In the genomic region with DNA sequence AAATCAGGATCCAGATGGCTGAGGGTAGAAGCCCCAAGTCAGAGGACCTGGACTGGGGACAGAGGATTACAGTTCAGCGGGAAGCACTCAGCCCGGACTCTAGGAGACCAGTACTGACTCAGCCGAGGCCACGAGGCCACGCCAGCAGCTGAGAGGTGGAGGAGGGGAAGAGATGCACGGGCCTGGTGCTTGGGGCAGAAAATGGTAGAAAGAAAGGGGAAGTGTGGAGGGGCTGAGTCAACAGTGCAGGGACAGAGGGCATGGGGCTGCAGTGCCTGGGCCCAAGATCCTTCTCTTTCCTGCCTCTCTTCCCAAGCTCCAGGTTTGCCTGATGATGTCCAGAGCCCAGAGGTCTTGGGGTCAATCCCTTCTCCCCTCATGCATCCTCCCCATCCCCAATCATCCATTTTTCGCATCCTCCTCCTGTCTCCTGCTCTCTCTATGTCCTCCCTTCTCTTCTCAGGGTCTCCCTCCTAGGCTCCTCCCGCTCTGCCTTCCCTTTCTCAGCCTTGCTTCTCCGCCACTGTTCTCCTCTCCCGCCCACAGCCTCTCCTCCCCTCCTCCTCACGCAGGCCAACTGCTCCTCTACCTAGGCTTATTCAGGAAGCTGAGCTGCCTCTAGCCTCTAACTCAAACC, we compare ENCODE assay signal across 8 cellular contexts. TPM values are rescaled to one million over a fixed set of nuclear protein-coding genes. Genes with fewer than 3 reads are reported as not detected.
A peak's percentile ranks its signal among the peaks of the same experiment; 100 is the strongest.
DNase-seq lines count a peak whose midpoint lies in the region; ATAC-seq and TF ChIP-seq lines count a peak whose summit lies in the region.

No MANE protein-coding gene starts in this region.

- DNase-seq in GM13976 (ENCODE audit: low spot score), result peak; percentile 84
- no peak for DNase-seq in T-helper 17 cell
- DNase-seq in endodermal cell, result no peak
- peak; percentile 65 for DNase-seq in mucosa of gallbladder (ENCODE audit: low spot score)
- DNase-seq in transverse colon, result peak; percentile 72
- DNase-seq in NCI-H1105 (lab: John Stamatoyannopoulos, UW), result no peak
- no peak for DNase-seq in T-helper 9 cell

- in situ Hi-C loops in GM13976 (cut with MboI; ENCODE audit: low sequenced_read_pairs, unreplicated experiment), result no loop called here
- in situ Hi-C loops in transverse colon (cut with MboI; ENCODE audit: low pct_ligation_motif_present in 1 of 4, low pct_unique_long_range_greater_than_20kb in 1 of 4, low sequenced_read_pairs in 3 of 4), result no loop called here

- H3K4me1 Mint-ChIP-seq in T-helper 17 cell (peaks cover 81% of the 10 kb centered on the region), endodermal cell (peaks cover 84% of the 10 kb centered on the region)

- no peaks in the 10 kb centered on the region for H3K9me3 Mint-ChIP-seq in endodermal cell

- TF ChIP-seq POLR2A in transverse colon (IDR thresholded peaks at IDR 0.05), result no peak

- ATAC-seq in HG03280 (IDR thresholded peaks at IDR 0.05; ENCODE audit: unreplicated experiment), result peak; percentile 54
- ATAC-seq in T-helper 17 cell, result peak; percentile 64

- H3K36me3 ChIP-seq in endodermal cell (ENCODE audit: control insufficient read depth, insufficient read depth, low read length), result peaks cover 70% of the 10 kb centered on the region
- peaks cover 0 to 9% (median 4%) of the 10 kb centered on the region in 4 donors for H3K36me3 ChIP-seq in transverse colon

- no peak overlapping the region for H3K4me3 ChIP-seq in endodermal cell (ENCODE audit: low read length)
- H3K4me3 ChIP-seq in transverse colon, result no peak overlapping the region

- H3K9me3 ChIP-seq in T-helper 17 cell (ENCODE audit: control insufficient read depth, low read length, poor library complexity, severe bottlenecking) (no peaks in the 10 kb centered on the region), endodermal cell (ENCODE audit: control insufficient read depth, low read length) (no peaks in the 10 kb centered on the region), transverse colon (no peaks in the 10 kb centered on the region)

- H3K4me1 ChIP-seq in endodermal cell (ENCODE audit: control insufficient read depth, insufficient read depth, low read length), result peaks cover 58% of the 10 kb centered on the region
- peaks cover 40 to 84% (median 68%) of the 10 kb centered on the region in 4 donors for H3K4me1 ChIP-seq in transverse colon

- no peak for TF ChIP-seq EP300 in transverse colon (IDR thresholded peaks at IDR 0.05; ENCODE audit: low read depth)

- H3K36me3 Mint-ChIP-seq in T-helper 17 cell (ENCODE audit: low read depth) (peaks cover 11% of the 10 kb centered on the region), endodermal cell (ENCODE audit: low read depth) (peaks cover 55% of the 10 kb centered on the region)

- H3K27ac ChIP-seq in endodermal cell (ENCODE audit: low read depth, low read length), result peak overlapping the region; percentile 62
- peak overlapping the region; percentile 57 to 73 (median 68) for H3K27ac ChIP-seq in transverse colon

- no peak for TF ChIP-seq CTCF in GM13976 (IDR thresholded peaks at IDR 0.05; ENCODE audit: borderline replicate concordance, control extremely low read depth, extremely low read depth, insufficient read depth, missing control alignments)
- TF ChIP-seq CTCF in endodermal cell (conservative IDR thresholded peaks at IDR 0.05), result no peak
- TF ChIP-seq CTCF in transverse colon (IDR thresholded peaks at IDR 0.05), result no peak

- H3K27me3 ChIP-seq in endodermal cell (ENCODE audit: control insufficient read depth, insufficient read depth, low read length, poor library complexity, severe bottlenecking) (no peaks in the 10 kb centered on the region), transverse colon (no peaks in the 10 kb centered on the region)

- intact Hi-C loops in transverse colon (cut with DNase I; ENCODE audit: low total_unique reads), result no loop called here

- 77 to 83% methylated on average over 10 to 11 of the region's 11 CpGs for WGBS in endodermal cell (ENCODE audit: insufficient coverage in 1 of 2, insufficient read length in 1 of 2), 2 experiments
- 31 to 32% methylated on average over 6 to 11 of the region's 11 CpGs for WGBS in transverse colon (ENCODE audit: low coverage in 1 of 2), 2 donors

- no peaks in the 10 kb centered on the region for H3K27me3 Mint-ChIP-seq in T-helper 17 cell
- no peaks in the 10 kb centered on the region for H3K27me3 Mint-ChIP-seq in endodermal cell (ENCODE audit: insufficient read depth)

- peak overlapping the region; percentile 83 for H3K4me3 Mint-ChIP-seq in T-helper 17 cell
- no peak overlapping the region for H3K4me3 Mint-ChIP-seq in endodermal cell

- H3K9ac ChIP-seq in endodermal cell (ENCODE audit: extremely low read depth, low read length, poor library complexity, severe bottlenecking), result no peak overlapping the region

- H3K27ac Mint-ChIP-seq in T-helper 17 cell (peak overlapping the region; percentile 93), endodermal cell (peak overlapping the region; percentile 56)

RNA-seq across cellular contexts. Expression of gene ARHGEF2, which starts 7.7 kb away (rescaled TPM):
- total RNA-seq in T-helper 17 cell (100 to 1,000 TPM in 1 of 2 donors, 10 to 100 TPM in 1; 86.1 to 123 TPM), endodermal cell (100 to 1,000 TPM; 134 to 147 TPM), mucosa of gallbladder (142 TPM), transverse colon (100 to 1,000 TPM; 107 to 244 (median 169) TPM)
- 80.1 TPM for polyA plus RNA-seq in endodermal cell (2013, experiment 1 of 2)
- 71.9 TPM for polyA plus RNA-seq in endodermal cell (2013, experiment 2 of 2)

RNA-seq across cellular contexts. Expression of gene RXFP4, which starts 29.2 kb away (rescaled TPM):
- not detected for total RNA-seq in T-helper 17 cell
- total RNA-seq in endodermal cell, result not detected
- polyA plus RNA-seq in endodermal cell (2013, experiment 1 of 2), result not detected
- polyA plus RNA-seq in endodermal cell (2013, experiment 2 of 2), result not detected
- total RNA-seq in mucosa of gallbladder, result not detected
- total RNA-seq in transverse colon, result 10 to 100 TPM in 1 of 4 donors, 1 to 10 TPM in 2, under 1 TPM in 1; 0.80 to 11.6 (median 2.5) TPM

RNA-seq across cellular contexts. Expression of gene KHDC4, which starts 36.4 kb away (rescaled TPM):
- total RNA-seq in T-helper 17 cell, result 10 to 100 TPM; 59.9 to 63.1 TPM
- total RNA-seq in endodermal cell, result 10 to 100 TPM; 67.7 to 76.2 TPM
- polyA plus RNA-seq in endodermal cell (2013, experiment 1 of 2), result 46.7 TPM
- polyA plus RNA-seq in endodermal cell (2013, experiment 2 of 2), result 39.0 TPM
- 44.5 TPM for total RNA-seq in mucosa of gallbladder
- 100 to 1,000 TPM in 2 of 4 donors, 10 to 100 TPM in 2; 76.2 to 158 (median 98.7) TPM for total RNA-seq in transverse colon

RNA-seq across cellular contexts. Expression of gene SSR2, which starts 50.1 kb away (rescaled TPM):
- total RNA-seq in T-helper 17 cell (100 to 1,000 TPM; 217 to 234 TPM), endodermal cell (100 to 1,000 TPM; 193 TPM), mucosa of gallbladder (217 TPM), transverse colon (100 to 1,000 TPM in 2 of 4 donors, 10 to 100 TPM in 2; 51.2 to 275 (median 168) TPM)
- 299 TPM for polyA plus RNA-seq in endodermal cell (2013, experiment 1 of 2)
- 274 TPM for polyA plus RNA-seq in endodermal cell (2013, experiment 2 of 2)

RNA-seq across cellular contexts. Expression of gene RIT1, which starts 59.5 kb away (rescaled TPM):
- total RNA-seq in T-helper 17 cell (10 to 100 TPM; 47.8 to 64.6 TPM), endodermal cell (10 to 100 TPM; 26.0 to 39.2 TPM), mucosa of gallbladder (38.9 TPM), transverse colon (10 to 100 TPM in 3 of 4 donors, 1 to 10 TPM in 1; 6.4 to 23.7 (median 17.0) TPM)
- 24.9 TPM for polyA plus RNA-seq in endodermal cell (2013, experiment 1 of 2)
- polyA plus RNA-seq in endodermal cell (2013, experiment 2 of 2), result 29.0 TPM

Comparison
In these comparisons a context has a peak if more than half of its experiments do, and no peak if none do; other contexts are left out.
1. DNase-seq: peak in GM13976 (single experiment), mucosa of gallbladder (single experiment) and transverse colon (single experiment); none in T-helper 17 cell (0 of 3), endodermal cell (single experiment), NCI-H1105 (single experiment) and T-helper 9 cell (single experiment).